Comparison of ENCODE assay signal across 22 cellular contexts in the genomic region with DNA sequence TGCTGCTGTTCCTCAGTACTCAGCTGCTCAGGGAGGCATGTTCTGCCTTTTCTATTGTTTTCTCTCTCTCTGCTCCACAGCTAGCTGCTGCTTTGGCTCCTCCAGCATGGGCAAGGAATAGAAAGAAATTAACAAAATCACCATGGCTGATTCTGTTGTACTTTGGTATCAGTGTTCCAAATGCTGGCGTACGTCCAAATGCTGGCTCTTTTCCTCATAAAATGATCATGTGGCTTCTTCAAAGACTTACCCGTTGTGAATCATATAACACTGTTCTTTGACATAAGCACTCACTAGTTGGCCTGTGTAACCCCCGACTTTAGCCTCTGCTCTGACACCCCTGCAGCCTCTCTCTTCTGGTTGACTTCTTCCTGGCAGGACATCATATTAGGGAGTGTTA.
DNase-seq lines count a peak whose midpoint lies in the region; FAIRE-seq and TF ChIP-seq lines count a peak whose summit lies in the region.
"Had no signal": no experiment of that assay in that cellular context is flagged by ENCODE, and none has a peak within 500 bp of the region (broad histone marks: within the 10 kb centered on the region; RNA-seq: fewer than 3 reads in every experiment).

No MANE protein-coding gene starts in this region.

- no peak overlapping the region for H3K27ac ChIP-seq in Peyer's patch
- no peak overlapping the region for H3K27ac ChIP-seq in thyroid gland
- H3K27ac ChIP-seq in kidney (ENCODE audit: low read depth in 2 of 2, low read length in 2 of 2): no peak overlapping the region
- H3K27ac ChIP-seq: vagina had no signal

- TF ChIP-seq CTCF in Peyer's patch (IDR thresholded peaks at IDR 0.05) (no peak), thyroid gland (IDR thresholded peaks at IDR 0.05) (no peak), kidney (IDR thresholded peaks at IDR 0.05; ENCODE audit: borderline replicate concordance, extremely low read depth, insufficient read depth) (no peak)

- H3K9ac ChIP-seq in kidney (ENCODE audit: low read length in 2 of 2): no peak overlapping the region
- H3K9ac ChIP-seq: SK-N-SH had no signal

- no peak for TF ChIP-seq POLR2A in Peyer's patch (IDR thresholded peaks at IDR 0.05)
- no peak for TF ChIP-seq POLR2A in thyroid gland (IDR thresholded peaks at IDR 0.05)

- no peaks in the 10 kb centered on the region for H3K9me3 ChIP-seq in Peyer's patch
- H3K9me3 ChIP-seq in thyroid gland: no peaks in the 10 kb centered on the region
- H3K9me3 ChIP-seq in kidney (ENCODE audit: control insufficient read depth in 1 of 2, low read length in 2 of 2): peaks cover 0 to 6% of the 10 kb centered on the region in 2 donors
- H3K9me3 ChIP-seq: SK-N-SH, vagina had no signal

- H3K4me3 ChIP-seq in Peyer's patch (no peak overlapping the region), thyroid gland (replicated peaks in 1 of 3) (no peak overlapping the region), kidney (ENCODE audit: low read length in 2 of 2) (no peak overlapping the region)
- H3K4me3 ChIP-seq: vagina had no signal

- no peak for FAIRE-seq in kidney (lab: Jason Lieb, UNC)
- FAIRE-seq: keratinocyte, RCC 7860 had no signal

- H3K36me3 ChIP-seq in Peyer's patch (no peaks in the 10 kb centered on the region), thyroid gland (no peaks in the 10 kb centered on the region), kidney (ENCODE audit: control insufficient read depth in 1 of 2, insufficient read depth in 2 of 2, low read length in 2 of 2) (no peaks in the 10 kb centered on the region)
- H3K36me3 ChIP-seq: vagina had no signal

- 53 to 54% methylated on average over 4 of the region's 4 CpGs for WGBS in thyroid gland, 2 donors

- intact Hi-C loops in thyroid gland (cut with DNase I) (no loop called here), kidney (cut with DNase I) (no loop called here)

- DNase-seq in NCI-H345 (lab: John Stamatoyannopoulos, UW) (peak; percentile 29), NCI-H345 treated with DMSO at 0.1 percent for 48 hours (lab: John Stamatoyannopoulos, UW; ENCODE audit: unreplicated experiment) (no peak), Peyer's patch (peak in 2 of 3 donors; percentile 44 to 66), glomerular visceral epithelial cell (ENCODE audit: extremely low spot score) (peak; percentile 6), thyroid gland (peak; percentile 23 to 29), AML-193 (lab: John Stamatoyannopoulos, UW) (no peak), NCI-H1092 (lab: John Stamatoyannopoulos, UW) (no peak), kidney (no peak)
- DNase-seq: activated B cell treated with CpG ODN at 0.5 μM for 24 hours; activated T-cell treated with anti-CD3 and anti-CD28 coated beads, Interleukin-2, amount 50 U/mL, for 4 hours; DMS153; H9; mesenchymal stem cell; MV-4-11; NCI-H2081; NCI-H82; SK-N-SH; stimulated activated CD4-positive, alpha-beta T cell treated with anti-CD3 and anti-CD28 coated beads, Interleukin-4, amount 100 ng/mL, for 24 hours; T-helper 9 cell had no signal

- H3K27me3 ChIP-seq in Peyer's patch (no peaks in the 10 kb centered on the region), thyroid gland (no peaks in the 10 kb centered on the region)
- H3K27me3 ChIP-seq: vagina had no signal

- no peaks in the 10 kb centered on the region for H3K4me1 ChIP-seq in Peyer's patch
- no peaks in the 10 kb centered on the region for H3K4me1 ChIP-seq in thyroid gland
- H3K4me1 ChIP-seq in kidney (ENCODE audit: control insufficient read depth in 1 of 2, insufficient read depth in 1 of 2, low read depth in 1 of 2, low read length in 2 of 2): no peaks in the 10 kb centered on the region
- H3K4me1 ChIP-seq: vagina had no signal

Comparison
In these comparisons a context has a peak if more than half of its experiments do, and no peak if none do; other contexts are left out.
1. DNase-seq: peak in NCI-H345 (single experiment), Peyer's patch (2 of 3), glomerular visceral epithelial cell (single experiment) and thyroid gland (2 of 2); none in NCI-H345 treated with DMSO at 0.1 percent for 48 hours (single experiment), AML-193 (0 of 2), NCI-H1092 (single experiment) and kidney (single experiment).